Comparison of ENCODE assay signal across 8 cellular contexts in genomic region chr17:38799501-38800236, GRCh38. TPM values are rescaled to one million over a fixed set of nuclear protein-coding genes. Genes with fewer than 3 reads are reported as not detected.
DNase-seq lines count a peak whose midpoint lies in the region; ATAC-seq and TF ChIP-seq lines count a peak whose summit lies in the region.

Gene PIP4K2B (minus strand): TSS chr17:38799556. CDS start chr17:38799424, 132 bp downstream.

- peak; percentile 99 for DNase-seq in NCI-H69 (lab: John Stamatoyannopoulos, UW)
- DNase-seq in activated CD4-positive, alpha-beta T cell treated with anti-CD3 and anti-CD28 coated beads, Interleukin-2, amount 10 ng/mL, durations not matched to agents 7 days and 5 days = peak; percentile 92
- DNase-seq in coronary artery (ENCODE audit: low spot score) = peak; percentile 97
- DNase-seq in left colon = peak; percentile 96 to 98
- DNase-seq in stimulated activated CD4-positive, alpha-beta T cell treated with anti-CD3 and anti-CD28 coated beads, Interleukin-1b, Interleukin-23, amount 100 ng/mL, for 4 hours (ENCODE audit: low read depth in 2 of 2) = peak; percentile 68 to 77

- peak within 1 kb of the TSS; percentile 88 to 99 (median 97) for H3K4me2 ChIP-seq in BLaER1 treated with 17β-estradiol and CSF1 and Interleukin-3, amounts not matched to agents 10 nM and 100 nM

- peaks cover 36% of the 10 kb centered on the region for H3K4me1 Mint-ChIP-seq in activated CD4-positive, alpha-beta T cell treated with anti-CD3 and anti-CD28 coated beads, Interleukin-2, amount 10 ng/mL, durations not matched to agents 7 days and 5 days

- H3K4me3 Mint-ChIP-seq in activated CD4-positive, alpha-beta T cell treated with anti-CD3 and anti-CD28 coated beads, Interleukin-2, amount 10 ng/mL, durations not matched to agents 7 days and 5 days = peak within 1 kb of the TSS; percentile 87

- H3K4me1 ChIP-seq in BLaER1 treated with 17β-estradiol and CSF1 and Interleukin-3, amounts not matched to agents 10 nM and 100 nM = peaks cover 52 to 67% (median 58%) of the 10 kb centered on the region in 10 experiments

- H3K36me3 Mint-ChIP-seq in activated CD4-positive, alpha-beta T cell treated with anti-CD3 and anti-CD28 coated beads, Interleukin-2, amount 10 ng/mL, durations not matched to agents 7 days and 5 days (ENCODE audit: low read depth) = peaks cover 49% of the 10 kb centered on the region

- H3K27ac Mint-ChIP-seq in activated CD4-positive, alpha-beta T cell treated with anti-CD3 and anti-CD28 coated beads, Interleukin-2, amount 10 ng/mL, durations not matched to agents 7 days and 5 days = peak within 1 kb of the TSS; percentile 91

- peak within 1 kb of the TSS; percentile 65 to 88 (median 85) for H3K4me3 ChIP-seq in BLaER1 treated with 17β-estradiol and CSF1 and Interleukin-3, amounts not matched to agents 10 nM and 100 nM
- peak within 1 kb of the TSS; percentile 99 for H3K4me3 ChIP-seq in coronary artery

- no peaks in the 10 kb centered on the region for H3K27me3 ChIP-seq in BLaER1 treated with 17β-estradiol and CSF1 and Interleukin-3, amounts not matched to agents 10 nM and 100 nM

- no peaks in the 10 kb centered on the region for H3K27me3 Mint-ChIP-seq in activated CD4-positive, alpha-beta T cell treated with anti-CD3 and anti-CD28 coated beads, Interleukin-2, amount 10 ng/mL, durations not matched to agents 7 days and 5 days

- peaks cover 18 to 63% (median 34%) of the 10 kb centered on the region in 11 experiments; a peak in 19 of 22 replicates for H4K20me1 ChIP-seq in BLaER1 treated with 17β-estradiol and CSF1 and Interleukin-3, amounts not matched to agents 10 nM and 100 nM

- CTCF ChIA-PET in activated CD4-positive, alpha-beta T cell treated with anti-CD3 and anti-CD28 coated beads, Interleukin-2, amount 10 ng/mL, durations not matched to agents 7 days and 5 days (lab: Charles Lee) = interaction anchor here (1.2 kb wide), 1 partner anchor 21 kb away, joined by 3 read pairs; no protein-coding TSS in a partner anchor

- intact Hi-C loops in left colon (cut with DNase I, micrococcal nuclease) = no loop called here

- ATAC-seq in GM19351 (IDR thresholded peaks at IDR 0.05; ENCODE audit: unreplicated experiment) (peak; percentile 82), HG03520 (IDR thresholded peaks at IDR 0.05; ENCODE audit: unreplicated experiment) (peak; percentile 73), left colon (peak; percentile 92)

- POLR2A ChIA-PET in activated CD4-positive, alpha-beta T cell treated with anti-CD3 and anti-CD28 coated beads, Interleukin-2, amount 10 ng/mL, durations not matched to agents 7 days and 5 days (lab: Charles Lee) = no interaction called here

- H3K9ac ChIP-seq in BLaER1 treated with 17β-estradiol and CSF1 and Interleukin-3, amounts not matched to agents 10 nM and 100 nM = peak within 1 kb of the TSS; percentile 92 to 100 (median 98)

- peak within 1 kb of the TSS; percentile 88 to 100 (median 99) for H3K27ac ChIP-seq in BLaER1 treated with 17β-estradiol and CSF1 and Interleukin-3, amounts not matched to agents 10 nM and 100 nM
- peak within 1 kb of the TSS; percentile 98 to 100 for H3K27ac ChIP-seq in coronary artery

- no peaks in the 10 kb centered on the region for H3K9me3 Mint-ChIP-seq in activated CD4-positive, alpha-beta T cell treated with anti-CD3 and anti-CD28 coated beads, Interleukin-2, amount 10 ng/mL, durations not matched to agents 7 days and 5 days

- TF ChIP-seq CTCF in coronary artery (IDR thresholded peaks at IDR 0.05) = no peak

- H3K36me3 ChIP-seq in BLaER1 treated with 17β-estradiol and CSF1 and Interleukin-3, amounts not matched to agents 10 nM and 100 nM = peaks cover 42 to 70% (median 57%) of the 10 kb centered on the region in 11 experiments

- H3K9me3 ChIP-seq in BLaER1 treated with 17β-estradiol and CSF1 and Interleukin-3, amounts not matched to agents 10 nM and 100 nM (replicated peaks in 1 of 11) = no peaks in the 10 kb centered on the region

RNA-seq across cellular contexts. Expression of gene PIP4K2B, which starts in this region (rescaled TPM):
- 10 to 100 TPM; 49.4 to 52.6 TPM for total RNA-seq in activated CD4-positive, alpha-beta T cell treated with anti-CD3 and anti-CD28 coated beads, Interleukin-2, amount 10 ng/mL, durations not matched to agents 7 days and 5 days
- 10 to 100 TPM; 14.1 to 18.5 TPM for total RNA-seq in left colon

Comparison
In these comparisons a context has a peak if more than half of its experiments do, and no peak if none do; other contexts are left out.
1. Peak in every context shown above with its lines: DNase-seq, ATAC-seq, H3K4me3 ChIP-seq and H3K27ac ChIP-seq.